8 cellular contexts compared by ENCODE assay signal in the genomic region with DNA sequence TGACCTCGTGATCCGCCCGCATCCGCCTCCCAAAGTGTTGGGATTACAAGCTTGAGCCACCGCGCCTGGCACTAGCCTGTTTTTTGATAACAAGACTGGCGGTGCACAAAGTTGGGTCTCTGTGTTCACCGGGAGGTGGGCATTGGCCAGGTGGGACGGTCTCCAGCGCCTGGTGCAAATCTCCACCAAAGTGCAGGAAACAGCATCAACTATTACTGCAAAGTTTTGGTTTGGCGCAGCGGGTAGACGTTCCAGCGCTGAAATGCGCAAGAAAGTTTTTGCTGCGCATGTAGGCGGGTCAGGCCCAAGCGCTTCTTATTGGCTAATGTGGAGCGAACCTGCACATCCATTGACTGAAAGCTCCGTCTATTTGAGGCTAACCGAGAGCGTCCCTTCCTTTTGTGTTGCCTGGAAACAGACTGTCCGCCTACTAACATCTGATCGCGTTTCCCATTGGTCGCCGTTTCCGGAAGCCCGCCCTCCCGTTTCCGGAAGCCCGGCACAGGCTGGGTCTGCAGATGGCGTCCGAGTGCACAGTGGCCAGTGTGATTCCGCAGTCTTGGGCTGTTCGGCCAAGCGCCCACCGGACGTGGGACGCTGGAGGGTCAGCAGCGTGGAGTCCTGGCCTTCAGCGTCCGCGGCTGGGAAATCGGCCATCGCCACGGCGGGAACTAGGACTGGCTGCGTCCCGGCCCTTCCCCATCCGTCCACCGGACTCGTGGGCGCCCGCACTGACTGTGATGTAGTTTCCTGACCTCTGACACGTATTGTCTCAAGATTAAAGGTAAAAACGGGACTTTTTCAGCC. TPM values are rescaled to one million over a fixed set of nuclear protein-coding genes. Genes with fewer than 3 reads are reported as not detected.
DNase-seq lines count a peak whose midpoint lies in the region; ATAC-seq and TF ChIP-seq lines count a peak whose summit lies in the region.

No MANE protein-coding gene starts in this region.

- H3K9me3 ChIP-seq in thoracic aorta, result no peaks in the 10 kb centered on the region

- peaks cover 2% of the 10 kb centered on the region for H3K27me3 Mint-ChIP-seq in activated naive CD4-positive, alpha-beta T cell treated with anti-CD3 and anti-CD28 coated beads, Interleukin-2, amount 50 U/mL, for 24 hours

- peaks cover 28% of the 10 kb centered on the region for H3K36me3 Mint-ChIP-seq in activated naive CD4-positive, alpha-beta T cell treated with anti-CD3 and anti-CD28 coated beads, Interleukin-2, amount 50 U/mL, for 24 hours

- ATAC-seq in thoracic aorta (ENCODE audit: insufficient number of reproducible peaks, low FRiP score, low read depth), result peak; percentile 100

- peaks cover 48% of the 10 kb centered on the region for H3K4me1 Mint-ChIP-seq in activated naive CD4-positive, alpha-beta T cell treated with anti-CD3 and anti-CD28 coated beads, Interleukin-2, amount 50 U/mL, for 24 hours

- H3K36me3 ChIP-seq in GM06990 (ENCODE audit: control insufficient read depth, insufficient read depth, low read length), result no peaks in the 10 kb centered on the region; the same call in 1 of the 2 replicates
- H3K36me3 ChIP-seq in thoracic aorta, result no peaks in the 10 kb centered on the region

- peaks cover 6% of the 10 kb centered on the region for H3K9me3 Mint-ChIP-seq in activated naive CD4-positive, alpha-beta T cell treated with anti-CD3 and anti-CD28 coated beads, Interleukin-2, amount 50 U/mL, for 24 hours

- peak overlapping the region; percentile 84 to 86 for H3K27ac ChIP-seq in thoracic aorta

- DNase-seq in GM06990 (ENCODE audit: extremely low read depth, insufficient read length) (peak; percentile 95), HFF-Myc (ENCODE audit: extremely low read depth, low read depth) (peak; percentile 99), NAMALWA (ENCODE audit: low spot score) (peak; percentile 98), SK-N-DZ (ENCODE audit: low spot score) (peak; percentile 97), glomerular endothelial cell (ENCODE audit: extremely low read depth, low read depth, low spot score) (peak; percentile 96), occipital lobe (lab: John Stamatoyannopoulos, UW) (peak; percentile 98), thoracic aorta (ENCODE audit: low spot score) (peak; percentile 92)

- peak; percentile 47 for TF ChIP-seq CTCF in GM06990 (IDR thresholded peaks at IDR 0.05; ENCODE audit: insufficient read depth, low read length, poor library complexity, severe bottlenecking)
- no peak for TF ChIP-seq CTCF in HFF-Myc (IDR thresholded peaks at IDR 0.05; ENCODE audit: low read depth, low read length, missing control alignments)
- peak; percentile 41 for TF ChIP-seq CTCF in thoracic aorta (IDR thresholded peaks at IDR 0.05)

- H3K4me3 Mint-ChIP-seq in activated naive CD4-positive, alpha-beta T cell treated with anti-CD3 and anti-CD28 coated beads, Interleukin-2, amount 50 U/mL, for 24 hours, result peak overlapping the region; percentile 95

- H3K27me3 ChIP-seq in GM06990 (replicated peaks; ENCODE audit: control insufficient read depth, insufficient read depth, low read length), result no peaks in the 10 kb centered on the region
- no peaks in the 10 kb centered on the region for H3K27me3 ChIP-seq in thoracic aorta (replicated peaks; ENCODE audit: insufficient read depth)

- H3K4me1 ChIP-seq in thoracic aorta (ENCODE audit: control insufficient read depth in 1 of 2, low read depth in 2 of 2), result peaks cover 11 to 21% of the 10 kb centered on the region in 2 donors

- H3K4me3 ChIP-seq in GM06990 (replicated peaks; ENCODE audit: low read depth, low read length), result peak overlapping the region; percentile 94
- H3K4me3 ChIP-seq in HFF-Myc (replicated peaks; ENCODE audit: low read depth, low read length), result peak overlapping the region; percentile 67
- H3K4me3 ChIP-seq in thoracic aorta, result peak overlapping the region; percentile 98

- peak overlapping the region; percentile 75 for H3K27ac Mint-ChIP-seq in activated naive CD4-positive, alpha-beta T cell treated with anti-CD3 and anti-CD28 coated beads, Interleukin-2, amount 50 U/mL, for 24 hours

RNA-seq across cellular contexts. Expression of a gene that starts 53.3 kb away (rescaled TPM):
- polyA plus RNA-seq in SK-N-DZ (2014; cell fraction: cytosol; rRNA removed), result 5.9 and 8.9 TPM in 2 replicates
- 6.0 and 11.5 TPM in 2 replicates for polyA plus RNA-seq in SK-N-DZ (2014; cell fraction: nucleus; rRNA removed)
- total RNA-seq in glomerular endothelial cell, result 7.0 and 9.3 TPM in 2 replicates
- total RNA-seq in occipital lobe, result 26.8 TPM
- total RNA-seq in thoracic aorta, result 10 to 100 TPM in 1 of 2 donors, 1 to 10 TPM in 1; 3.8 to 20.9 TPM

Comparison
In these comparisons a context has a peak if more than half of its experiments do, and no peak if none do; other contexts are left out.
1. Peak in every context shown above with its lines: DNase-seq, ATAC-seq, H3K4me3 ChIP-seq and H3K27ac ChIP-seq.